9 cellular contexts compared by ENCODE assay signal in the genomic region with DNA sequence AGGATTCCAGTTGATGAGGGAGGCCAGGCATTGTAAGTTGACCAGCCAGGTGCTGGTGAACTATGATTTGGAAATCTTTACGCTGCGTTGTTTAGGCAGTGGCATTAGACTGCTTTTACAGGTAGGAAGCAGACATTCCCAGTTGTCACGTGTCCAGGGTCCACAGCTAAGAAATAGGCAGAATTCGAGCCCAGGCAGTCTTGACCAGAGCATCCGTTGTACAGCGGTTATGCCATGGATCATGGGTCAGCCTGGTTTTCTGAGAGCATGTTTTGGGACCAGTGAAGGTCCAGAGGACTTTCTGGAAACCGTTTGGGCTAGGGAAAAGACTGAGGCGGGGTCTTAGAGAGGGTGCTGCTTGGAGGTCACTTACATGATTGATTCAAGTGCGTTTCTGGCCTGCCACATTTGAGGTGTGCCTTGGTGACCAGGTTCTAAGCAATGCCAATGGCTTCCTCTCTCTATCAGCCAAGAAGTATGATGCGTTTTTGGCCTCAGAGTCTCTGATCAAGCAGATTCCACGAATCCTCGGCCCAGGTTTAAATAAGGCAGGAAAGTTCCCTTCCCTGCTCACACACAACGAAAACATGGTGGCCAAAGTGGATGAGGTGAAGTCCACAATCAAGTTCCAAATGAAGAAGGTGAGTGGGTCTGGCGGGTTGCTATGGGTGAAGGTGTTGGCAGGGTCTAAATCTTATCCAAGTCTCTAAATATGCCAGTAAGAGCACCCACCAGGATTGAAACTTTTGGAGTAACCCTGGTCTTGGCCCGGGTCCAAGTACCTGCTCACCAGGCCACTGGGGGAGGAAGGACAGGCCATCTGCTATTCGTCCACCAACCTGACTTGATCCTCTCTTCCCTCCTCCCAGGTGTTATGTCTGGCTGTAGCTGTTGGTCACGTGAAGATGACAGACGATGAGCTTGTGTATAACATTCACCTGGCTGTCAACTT. TPM values are rescaled to one million over a fixed set of nuclear protein-coding genes. Genes with fewer than 3 reads are reported as not detected.
DNase-seq lines count a peak whose midpoint lies in the region; ATAC-seq and TF ChIP-seq lines count a peak whose summit lies in the region.
"Had no signal": no experiment of that assay in that cellular context is flagged by ENCODE, and none has a peak within 500 bp of the region (broad histone marks: within the 10 kb centered on the region; RNA-seq: fewer than 3 reads in every experiment).

No MANE protein-coding gene starts in this region.

- CTCF ChIA-PET in BJ (lab: Yijun Ruan, JAX) = interaction anchor here (0.8 to 3.3 kb wide), 6 partner anchors 8 to 173 kb away, joined by 3 to 22 read pairs (median 4); partner anchors contain the start of gene DEF6

- no peak for ATAC-seq in HG03521 (IDR thresholded peaks at IDR 0.05; ENCODE audit: unreplicated experiment)
- ATAC-seq in GM19395 (IDR thresholded peaks at IDR 0.05; ENCODE audit: unreplicated experiment) = no peak

- peaks cover 17% of the 10 kb centered on the region; the same call in 1 of the 2 replicates for H3K4me1 ChIP-seq in HUES6 (ENCODE audit: control insufficient read depth, insufficient read depth, low read length)
- H3K4me1 ChIP-seq in tibial nerve = peaks cover 0 to 38% (median 3%) of the 10 kb centered on the region in 4 donors

- H3K36me3 ChIP-seq in BJ (ENCODE audit: control insufficient read depth, insufficient read depth, low read length) (peaks cover 25% of the 10 kb centered on the region), HUES6 (ENCODE audit: control insufficient read depth, insufficient read depth, low read length) (peaks cover 76% of the 10 kb centered on the region), kidney epithelial cell (ENCODE audit: control insufficient read depth, insufficient read depth, low read length) (peaks cover 4% of the 10 kb centered on the region), tibial nerve (peaks cover 0 to 69% (median 6%) of the 10 kb centered on the region in 3 donors)

- peak overlapping the region; percentile 98 for H3K4me3 Mint-ChIP-seq in activated naive CD8-positive, alpha-beta T cell treated with anti-CD3 and anti-CD28 coated beads for 36 hours

- TF ChIP-seq CTCF in BJ (IDR thresholded peaks at IDR 0.05; ENCODE audit: insufficient read depth, low read depth, low read length) (no peak), kidney epithelial cell (IDR thresholded peaks at IDR 0.05; ENCODE audit: insufficient read depth, low read length, poor library complexity, severe bottlenecking) (no peak), tibial nerve (IDR thresholded peaks at IDR 0.05) (no peak)

- WGBS in tibial nerve, 2 donors = 57% methylated on average over 18 of the region's 18 CpGs

- peak overlapping the region; percentile 97 for H3K27ac Mint-ChIP-seq in activated naive CD8-positive, alpha-beta T cell treated with anti-CD3 and anti-CD28 coated beads for 36 hours

- H3K27ac ChIP-seq in HUES6 (ENCODE audit: low read depth, low read length) (peak overlapping the region; percentile 96), tibial nerve (peak overlapping the region; percentile 84 to 90 (median 86))

- H3K9ac ChIP-seq in HUES6 (ENCODE audit: low read length) = peak overlapping the region; percentile 98

- POLR2A ChIA-PET in BJ (lab: Charles Lee) = interaction anchor here (0.8 kb wide), 1 partner anchor 128 kb away, joined by 3 read pairs; the partner anchor contains the start of gene PPARD

- no peak for TF ChIP-seq POLR2A in tibial nerve (IDR thresholded peaks at IDR 0.05)

- no peaks in the 10 kb centered on the region for H3K9me3 ChIP-seq in HUES6 (ENCODE audit: control insufficient read depth, insufficient read depth, low read depth, low read length)
- no peaks in the 10 kb centered on the region for H3K9me3 ChIP-seq in tibial nerve

- DNase-seq in BJ (ENCODE audit: low read depth) = no peak
- DNase-seq in activated naive CD8-positive, alpha-beta T cell treated with anti-CD3 and anti-CD28 coated beads for 36 hours = no peak
- DNase-seq in kidney epithelial cell (ENCODE audit: low read depth) = no peak
- no peak for DNase-seq in tibial nerve (ENCODE audit: low spot score in 2 of 2)
- DNase-seq in GF-D8 (lab: John Stamatoyannopoulos, UW) = no peak

- H3K36me3 Mint-ChIP-seq in activated naive CD8-positive, alpha-beta T cell treated with anti-CD3 and anti-CD28 coated beads for 36 hours = peaks cover 63% of the 10 kb centered on the region

- peak overlapping the region; percentile 80 for H3K4me3 ChIP-seq in BJ (ENCODE audit: low read depth, low read length)
- H3K4me3 ChIP-seq in HUES6 (ENCODE audit: low read depth, low read length) = peak overlapping the region; percentile 96
- peak overlapping the region; percentile 93 for H3K4me3 ChIP-seq in kidney epithelial cell (ENCODE audit: low read depth, low read length)
- peak overlapping the region; percentile 73 to 94 (median 87) for H3K4me3 ChIP-seq in tibial nerve

- peaks cover 43% of the 10 kb centered on the region for H3K4me1 Mint-ChIP-seq in activated naive CD8-positive, alpha-beta T cell treated with anti-CD3 and anti-CD28 coated beads for 36 hours

- H3K9me3 Mint-ChIP-seq in activated naive CD8-positive, alpha-beta T cell treated with anti-CD3 and anti-CD28 coated beads for 36 hours = peaks cover 1% of the 10 kb centered on the region

- no peaks in the 10 kb centered on the region for H3K27me3 ChIP-seq in BJ (ENCODE audit: control insufficient read depth, insufficient read depth, low read length)
- 0 out of 2 replicates have a peak, but pooled peaks cover 5% of the 10 kb centered on the region for H3K27me3 ChIP-seq in HUES6 (ENCODE audit: control insufficient read depth, insufficient read depth, low read length)
- no peaks in the 10 kb centered on the region for H3K27me3 ChIP-seq in kidney epithelial cell (ENCODE audit: control insufficient read depth, insufficient read depth, low read length)
- no peaks in the 10 kb centered on the region for H3K27me3 ChIP-seq in tibial nerve

- H3K27me3 Mint-ChIP-seq in activated naive CD8-positive, alpha-beta T cell treated with anti-CD3 and anti-CD28 coated beads for 36 hours = peaks cover 19% of the 10 kb centered on the region

- TF ChIP-seq EP300 in tibial nerve (IDR thresholded peaks at IDR 0.05) = no peak

RNA-seq across cellular contexts. Expression of gene RPL10A, which starts 1.8 kb away (rescaled TPM):
- polyA plus RNA-seq in BJ (2011; rRNA removed) = 2,524 and 2,691 TPM in 2 replicates
- polyA minus RNA-seq in BJ (2011; rRNA and poly(A)+ RNA removed) = 550 and 1,049 TPM in 2 replicates
- 1,000 to 10,000 TPM; 2,227 to 2,291 TPM for total RNA-seq in activated naive CD8-positive, alpha-beta T cell treated with anti-CD3 and anti-CD28 coated beads for 36 hours
- total RNA-seq in kidney epithelial cell (1,851 and 1,876 TPM in 2 replicates), tibial nerve (1,000 to 10,000 TPM in 3 of 4 donors, 100 to 1,000 TPM in 1; 952 to 1,436 (median 1,121) TPM)

RNA-seq across cellular contexts. Expression of gene FANCE, which starts 17.8 kb away (rescaled TPM):
- 8.9 and 11.7 TPM in 2 replicates for polyA plus RNA-seq in BJ (2011; rRNA removed)
- 7.5 and 10.4 TPM in 2 replicates for polyA minus RNA-seq in BJ (2011; rRNA and poly(A)+ RNA removed)
- 10 to 100 TPM; 18.6 to 19.1 TPM for total RNA-seq in activated naive CD8-positive, alpha-beta T cell treated with anti-CD3 and anti-CD28 coated beads for 36 hours
- total RNA-seq in kidney epithelial cell = 5.8 and 6.6 TPM in 2 replicates
- 1 to 10 TPM; 8.1 to 9.6 (median 8.4) TPM for total RNA-seq in tibial nerve

RNA-seq across cellular contexts. Expression of gene TEAD3, which starts 26.9 kb away (rescaled TPM):
- 22.5 and 40.6 TPM in 2 replicates for polyA plus RNA-seq in BJ (2011; rRNA removed)
- 19.0 and 19.7 TPM in 2 replicates for polyA minus RNA-seq in BJ (2011; rRNA and poly(A)+ RNA removed)
- under 1 TPM; 0.60 to 0.66 TPM for total RNA-seq in activated naive CD8-positive, alpha-beta T cell treated with anti-CD3 and anti-CD28 coated beads for 36 hours
- total RNA-seq in kidney epithelial cell = 18.1 and 23.8 TPM in 2 replicates
- 10 to 100 TPM in 3 of 4 donors, 1 to 10 TPM in 1; 9.8 to 20.1 (median 13.6) TPM for total RNA-seq in tibial nerve

RNA-seq across cellular contexts. Expression of gene TULP1, which starts 42.7 kb away (rescaled TPM):
- polyA plus RNA-seq in BJ (2011; rRNA removed) = not detected in 2 replicates
- not detected in 2 replicates for polyA minus RNA-seq in BJ (2011; rRNA and poly(A)+ RNA removed)
- not detected for total RNA-seq in activated naive CD8-positive, alpha-beta T cell treated with anti-CD3 and anti-CD28 coated beads for 36 hours
- total RNA-seq in kidney epithelial cell = not detected in 2 replicates
- under 1 TPM in 1 of 4 donors, not detected in 3; 0.60 TPM for total RNA-seq in tibial nerve
- total RNA-seq: pulmonary artery endothelial cell had no signal

Comparison
In these comparisons a context has a peak if more than half of its experiments do, and no peak if none do; other contexts are left out.
1. RNA of gene TEAD3, which starts 26.9 kb away (total RNA-seq): 18.1 to 23.8 TPM in kidney epithelial cell and 9.8 to 20.1 TPM in tibial nerve; 0.60 to 0.66 TPM in activated naive CD8-positive, alpha-beta T cell treated with anti-CD3 and anti-CD28 coated beads for 36 hours; every median in the first group is over 4 times any median in the second.
2. Peak in every context shown above with its lines, with median percentiles within 50 percentile points of each other: H3K4me3 ChIP-seq.